ENCODE assay signal across 28 cellular contexts in the genomic region with DNA sequence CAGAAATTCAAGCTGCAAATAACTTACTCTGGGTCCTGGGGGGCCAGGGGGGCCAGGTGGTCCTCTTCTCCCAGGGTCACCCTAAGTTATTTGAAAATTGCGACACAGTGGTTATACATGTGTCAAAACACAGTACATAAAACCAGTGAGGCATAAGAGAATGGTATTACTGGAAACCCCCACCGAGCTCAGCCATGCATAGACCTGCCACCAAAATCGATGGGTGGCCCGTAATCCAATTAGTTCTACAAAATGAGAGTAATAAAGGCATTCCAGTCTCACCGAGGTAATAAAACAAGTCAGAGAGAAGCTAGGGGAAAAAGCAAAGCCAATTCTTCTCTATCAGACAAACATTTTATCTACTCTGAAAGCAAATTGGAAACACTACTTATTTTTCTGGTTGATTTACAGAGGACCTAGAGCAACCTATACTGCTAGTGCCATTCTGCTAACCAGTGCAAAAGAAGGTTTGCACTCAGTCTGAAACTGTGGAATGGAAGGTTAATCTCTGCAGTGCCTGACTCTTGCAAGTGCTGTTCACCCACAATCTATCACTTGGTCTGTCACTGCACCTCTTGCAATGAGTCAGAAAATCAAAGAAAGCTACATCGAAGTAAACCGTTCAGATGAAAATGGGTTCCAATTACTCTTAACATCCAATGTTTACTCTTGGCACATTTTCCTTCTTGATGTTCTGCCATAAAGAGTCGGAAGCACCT. TPM values are rescaled to one million over a fixed set of nuclear protein-coding genes. Genes with fewer than 3 reads are reported as not detected.
A peak's percentile ranks its signal among the peaks of the same experiment; 100 is the strongest.
DNase-seq lines count a peak whose midpoint lies in the region; ATAC-seq and TF ChIP-seq lines count a peak whose summit lies in the region.
"Had no signal": no experiment of that assay in that cellular context is flagged by ENCODE, and none has a peak within 500 bp of the region (broad histone marks: within the 10 kb centered on the region; RNA-seq: fewer than 3 reads in every experiment).

No MANE protein-coding gene starts in this region.

- no peak overlapping the region for H3K4me3 Mint-ChIP-seq in stimulated activated memory B cell treated with anti-CD40 and anti-IgM and Interleukin-4, amounts not matched to agents 10 μg/mL and 1 μg/mL and 100 μg/mL, for 72 hours
- H3K4me3 Mint-ChIP-seq: GM23338; T-helper 2 cell treated with Interferon-gamma antibody and Interleukin-4, amounts not matched to agents 5 μg/mL and 100 μg/mL, for 36 hours had no signal

- TF ChIP-seq CTCF in psoas muscle (IDR thresholded peaks at IDR 0.05) = no peak

- no peak overlapping the region for H3K4me3 ChIP-seq in psoas muscle
- H3K4me3 ChIP-seq: gastroesophageal sphincter, GM23338, pancreas, SJSA1, suprapubic skin had no signal

- H3K27ac ChIP-seq in psoas muscle = no peak overlapping the region
- H3K27ac ChIP-seq: 22Rv1, gastroesophageal sphincter, pancreas, SJSA1, suprapubic skin had no signal

- no peaks in the 10 kb centered on the region for H3K36me3 ChIP-seq in psoas muscle (ENCODE audit: insufficient read depth in 1 of 2, low read depth in 1 of 2)
- H3K36me3 ChIP-seq: gastroesophageal sphincter, pancreas, SJSA1, suprapubic skin had no signal

- no peak overlapping the region for H3K27ac Mint-ChIP-seq in stimulated activated memory B cell treated with anti-CD40 and anti-IgM and Interleukin-4, amounts not matched to agents 10 μg/mL and 1 μg/mL and 100 μg/mL, for 72 hours
- H3K27ac Mint-ChIP-seq: GM23338; T-helper 2 cell treated with Interferon-gamma antibody and Interleukin-4, amounts not matched to agents 5 μg/mL and 100 μg/mL, for 36 hours had no signal

- H3K36me3 Mint-ChIP-seq in stimulated activated memory B cell treated with anti-CD40 and anti-IgM and Interleukin-4, amounts not matched to agents 10 μg/mL and 1 μg/mL and 100 μg/mL, for 72 hours = no peaks in the 10 kb centered on the region

- ATAC-seq in stimulated activated memory B cell treated with anti-CD40 and anti-IgM and Interleukin-4, amounts not matched to agents 10 μg/mL and 1 μg/mL and 100 μg/mL, for 72 hours = peak; percentile 20
- ATAC-seq in psoas muscle (no peak), GM19395 (IDR thresholded peaks at IDR 0.05; ENCODE audit: unreplicated experiment) (no peak)
- ATAC-seq: gastroesophageal sphincter, GM23338, pancreas had no signal

- 39 to 50% (median 42%) methylated on average over 8 of the region's 8 CpGs for WGBS in psoas muscle, 3 donors

- no peaks in the 10 kb centered on the region for H3K9me3 Mint-ChIP-seq in stimulated activated memory B cell treated with anti-CD40 and anti-IgM and Interleukin-4, amounts not matched to agents 10 μg/mL and 1 μg/mL and 100 μg/mL, for 72 hours
- H3K9me3 Mint-ChIP-seq: GM23338; T-helper 2 cell treated with Interferon-gamma antibody and Interleukin-4, amounts not matched to agents 5 μg/mL and 100 μg/mL, for 36 hours had no signal

- no peaks in the 10 kb centered on the region for H3K4me1 Mint-ChIP-seq in stimulated activated memory B cell treated with anti-CD40 and anti-IgM and Interleukin-4, amounts not matched to agents 10 μg/mL and 1 μg/mL and 100 μg/mL, for 72 hours
- H3K4me1 Mint-ChIP-seq: GM23338 had no signal

- peaks cover 0 to under 1% (median 0%) of the 10 kb centered on the region in 3 donors for H3K27me3 ChIP-seq in psoas muscle (ENCODE audit: insufficient read depth in 3 of 3, low read length in 2 of 3)
- H3K27me3 ChIP-seq: gastroesophageal sphincter, pancreas, SJSA1 had no signal

- no peaks in the 10 kb centered on the region for H3K4me1 ChIP-seq in psoas muscle
- H3K4me1 ChIP-seq: gastroesophageal sphincter, pancreas, SJSA1, suprapubic skin had no signal

- peaks cover 30% of the 10 kb centered on the region for H3K27me3 Mint-ChIP-seq in stimulated activated memory B cell treated with anti-CD40 and anti-IgM and Interleukin-4, amounts not matched to agents 10 μg/mL and 1 μg/mL and 100 μg/mL, for 72 hours

- H3K9me3 ChIP-seq in psoas muscle = no peaks in the 10 kb centered on the region
- H3K9me3 ChIP-seq: gastroesophageal sphincter, pancreas, SJSA1, suprapubic skin had no signal

- intact Hi-C loops in psoas muscle (cut with DNase I) = no loop called here

- DNase-seq in NCI-H1417 (lab: John Stamatoyannopoulos, UW) (peak in 2 of 3 experiments; percentile 13 to 41), NCI-H1417 treated with DMSO at 0.1 percent for 48 hours (lab: John Stamatoyannopoulos, UW) (no peak), NCI-H446 treated with DMSO at 0.1 percent for 48 hours (lab: John Stamatoyannopoulos, UW) (peak; percentile 55), glomerular visceral epithelial cell (ENCODE audit: extremely low spot score) (peak; percentile 17), psoas muscle (no peak), SKM-1 treated with dmso at 0.1 percent for 144 hours (lab: John Stamatoyannopoulos, UW; ENCODE audit: unreplicated experiment) (no peak)
- DNase-seq: activated CD8-positive, alpha-beta memory T cell treated with anti-CD3 and anti-CD28 coated beads for 24 hours; GDM1; KG1; MV-4-11; NCI-H2029; NCI-H524 treated with DMSO at 0.1 percent for 48 hours; OCI-M1; pancreas; small intestine; stimulated activated CD4-positive, alpha-beta T cell treated with anti-CD3 and anti-CD28 coated beads, Interleukin-4, amount 100 ng/mL, for 4 hours had no signal

RNA-seq across cellular contexts. Expression of a gene that starts 32.4 kb away (rescaled TPM):
- not detected for total RNA-seq in psoas muscle
- under 1 TPM in 2 of 3 donors, not detected in 1; 0.03 to 0.10 TPM for polyA plus RNA-seq in psoas muscle
- total RNA-seq: bronchial epithelial cell, dermis microvascular lymphatic vessel endothelial cell, epithelial cell of proximal tubule, SJSA1, suprapubic skin had no signal
- polyA plus RNA-seq: BJ had no signal

Comparison
In these comparisons a context has a peak if more than half of its experiments do, and no peak if none do; other contexts are left out.
1. DNase-seq: peak in NCI-H1417 (2 of 3), NCI-H446 treated with DMSO at 0.1 percent for 48 hours (single experiment) and glomerular visceral epithelial cell (single experiment); none in NCI-H1417 treated with DMSO at 0.1 percent for 48 hours (single experiment), psoas muscle (0 of 2) and SKM-1 treated with dmso at 0.1 percent for 144 hours (single experiment).